1 cellular context compared by ENCODE assay signal in the genomic region with DNA sequence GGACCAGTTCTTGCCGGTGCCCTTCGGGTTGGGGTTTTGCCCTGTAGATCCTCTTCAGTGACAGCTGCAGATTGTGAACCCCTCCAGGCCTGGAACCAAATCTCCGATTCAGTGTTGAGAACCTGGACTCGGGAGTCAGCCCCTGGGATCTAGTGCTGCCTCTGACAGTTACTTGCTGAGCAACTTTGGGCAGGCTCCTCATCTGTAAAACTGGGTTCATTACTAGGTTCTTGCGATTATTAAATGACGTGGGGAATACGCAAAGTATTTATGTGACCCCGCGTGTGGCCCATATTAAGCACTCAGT.
TF ChIP-seq lines count a peak whose summit lies in the region.

No MANE protein-coding gene starts in this region.

TF ChIP-seq in HepG2, 621 proteins besides CTCF, POLR2A, EP300 and RAD21 (continued from another document and continues in another):
- TF ChIP-seq, protein P1, sequence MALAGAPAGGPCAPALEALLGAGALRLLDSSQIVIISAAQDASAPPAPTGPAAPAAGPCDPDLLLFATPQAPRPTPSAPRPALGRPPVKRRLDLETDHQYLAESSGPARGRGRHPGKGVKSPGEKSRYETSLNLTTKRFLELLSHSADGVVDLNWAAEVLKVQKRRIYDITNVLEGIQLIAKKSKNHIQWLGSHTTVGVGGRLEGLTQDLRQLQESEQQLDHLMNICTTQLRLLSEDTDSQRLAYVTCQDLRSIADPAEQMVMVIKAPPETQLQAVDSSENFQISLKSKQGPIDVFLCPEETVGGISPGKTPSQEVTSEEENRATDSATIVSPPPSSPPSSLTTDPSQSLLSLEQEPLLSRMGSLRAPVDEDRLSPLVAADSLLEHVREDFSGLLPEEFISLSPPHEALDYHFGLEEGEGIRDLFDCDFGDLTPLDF (CRISPR knock-in tag; IDR thresholded peaks at IDR 0.05) = 0 out of 2 replicates have a peak, but pooled peaks have one; percentile 4
- TF ChIP-seq, protein P2, sequence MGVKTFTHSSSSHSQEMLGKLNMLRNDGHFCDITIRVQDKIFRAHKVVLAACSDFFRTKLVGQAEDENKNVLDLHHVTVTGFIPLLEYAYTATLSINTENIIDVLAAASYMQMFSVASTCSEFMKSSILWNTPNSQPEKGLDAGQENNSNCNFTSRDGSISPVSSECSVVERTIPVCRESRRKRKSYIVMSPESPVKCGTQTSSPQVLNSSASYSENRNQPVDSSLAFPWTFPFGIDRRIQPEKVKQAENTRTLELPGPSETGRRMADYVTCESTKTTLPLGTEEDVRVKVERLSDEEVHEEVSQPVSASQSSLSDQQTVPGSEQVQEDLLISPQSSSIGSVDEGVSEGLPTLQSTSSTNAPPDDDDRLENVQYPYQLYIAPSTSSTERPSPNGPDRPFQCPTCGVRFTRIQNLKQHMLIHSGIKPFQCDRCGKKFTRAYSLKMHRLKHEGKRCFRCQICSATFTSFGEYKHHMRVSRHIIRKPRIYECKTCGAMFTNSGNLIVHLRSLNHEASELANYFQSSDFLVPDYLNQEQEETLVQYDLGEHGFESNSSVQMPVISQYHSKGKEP (CRISPR knock-in tag; IDR thresholded peaks at IDR 0.05) = no peak
- TF ChIP-seq RXRB (CRISPR knock-in tag; IDR thresholded peaks at IDR 0.05; ENCODE audit: borderline replicate concordance) (no peak; the same call in 1 of the 2 replicates), NR2F1 (CRISPR knock-in tag; IDR thresholded peaks at IDR 0.05) (no peak; a peak in 1 of 4 replicates), ZSCAN21 (CRISPR knock-in tag; IDR thresholded peaks at IDR 0.05; ENCODE audit: borderline replicate concordance) (no peak), GFI1 (CRISPR knock-in tag; IDR thresholded peaks at IDR 0.05; ENCODE audit: borderline replicate concordance) (no peak), ZNF367 (CRISPR knock-in tag; IDR thresholded peaks at IDR 0.05; ENCODE audit: borderline replicate concordance) (no peak), PRPF4 (IDR thresholded peaks at IDR 0.05; ENCODE audit: low read depth, low read length, poor library complexity, severe bottlenecking) (no peak), SAP130 (CRISPR knock-in tag; IDR thresholded peaks at IDR 0.05; ENCODE audit: low read depth) (no peak; the same call in 1 of the 2 replicates), KDM5A (IDR thresholded peaks at IDR 0.05; ENCODE audit: borderline replicate concordance, low read length) (0 out of 2 replicates have a peak, but pooled peaks have one; percentile 28), TBP (CRISPR knock-in tag; IDR thresholded peaks at IDR 0.05) (no peak), SIN3A (IDR thresholded peaks at IDR 0.05; ENCODE audit: borderline replicate concordance, low read depth, low read length) (0 out of 2 replicates have a peak, but pooled peaks have one; percentile 4), TGIF2 (CRISPR knock-in tag; IDR thresholded peaks at IDR 0.05) (no peak), ZNF781 (CRISPR knock-in tag; IDR thresholded peaks at IDR 0.05; ENCODE audit: borderline replicate concordance, not compliant biosample characterization) (no peak), NFE2L1 (CRISPR knock-in tag; IDR thresholded peaks at IDR 0.05; ENCODE audit: borderline replicate concordance) (no peak), HOXA5 (CRISPR knock-in tag; IDR thresholded peaks at IDR 0.05) (peak; percentile 21; the same call in 1 of the 2 replicates), NCOR1 (IDR thresholded peaks at IDR 0.05; ENCODE audit: borderline replicate concordance, low read length) (no peak), ZNF350 (CRISPR knock-in tag; IDR thresholded peaks at IDR 0.05; ENCODE audit: borderline replicate concordance, low read depth) (0 out of 2 replicates have a peak, but pooled peaks have one; percentile 5), FOXJ3 (CRISPR knock-in tag; IDR thresholded peaks at IDR 0.05; ENCODE audit: borderline replicate concordance) (no peak; the same call in 1 of the 2 replicates), TFE3 (CRISPR knock-in tag; IDR thresholded peaks at IDR 0.05) (0 out of 2 replicates have a peak, but pooled peaks have one; percentile 9), NFE2L2 (IDR thresholded peaks at IDR 0.05; ENCODE audit: low read length) (no peak), ZNF501 (CRISPR knock-in tag; IDR thresholded peaks at IDR 0.05) (peak; percentile 7; the same call in 1 of the 2 replicates), IKZF4 (CRISPR knock-in tag; IDR thresholded peaks at IDR 0.05; ENCODE audit: borderline replicate concordance, low read depth, not compliant biosample characterization) (no peak), ZBTB46 (CRISPR knock-in tag; IDR thresholded peaks at IDR 0.05; ENCODE audit: borderline replicate concordance) (0 out of 2 replicates have a peak, but pooled peaks have one; percentile 36), ZNF652 (CRISPR knock-in tag; IDR thresholded peaks at IDR 0.05; ENCODE audit: borderline replicate concordance, low read depth) (no peak), ZNF678 (CRISPR knock-in tag; IDR thresholded peaks at IDR 0.05) (no peak)
- TF ChIP-seq, protein P3, sequence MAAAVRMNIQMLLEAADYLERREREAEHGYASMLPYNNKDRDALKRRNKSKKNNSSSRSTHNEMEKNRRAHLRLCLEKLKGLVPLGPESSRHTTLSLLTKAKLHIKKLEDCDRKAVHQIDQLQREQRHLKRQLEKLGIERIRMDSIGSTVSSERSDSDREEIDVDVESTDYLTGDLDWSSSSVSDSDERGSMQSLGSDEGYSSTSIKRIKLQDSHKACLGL (CRISPR knock-in tag; IDR thresholded peaks at IDR 0.05) = no peak
- TF ChIP-seq, protein P4, sequence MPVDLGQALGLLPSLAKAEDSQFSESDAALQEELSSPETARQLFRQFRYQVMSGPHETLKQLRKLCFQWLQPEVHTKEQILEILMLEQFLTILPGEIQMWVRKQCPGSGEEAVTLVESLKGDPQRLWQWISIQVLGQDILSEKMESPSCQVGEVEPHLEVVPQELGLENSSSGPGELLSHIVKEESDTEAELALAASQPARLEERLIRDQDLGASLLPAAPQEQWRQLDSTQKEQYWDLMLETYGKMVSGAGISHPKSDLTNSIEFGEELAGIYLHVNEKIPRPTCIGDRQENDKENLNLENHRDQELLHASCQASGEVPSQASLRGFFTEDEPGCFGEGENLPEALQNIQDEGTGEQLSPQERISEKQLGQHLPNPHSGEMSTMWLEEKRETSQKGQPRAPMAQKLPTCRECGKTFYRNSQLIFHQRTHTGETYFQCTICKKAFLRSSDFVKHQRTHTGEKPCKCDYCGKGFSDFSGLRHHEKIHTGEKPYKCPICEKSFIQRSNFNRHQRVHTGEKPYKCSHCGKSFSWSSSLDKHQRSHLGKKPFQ (CRISPR knock-in tag; IDR thresholded peaks at IDR 0.05; ENCODE audit: insufficient replicate concordance) = peak; percentile 23
- TF ChIP-seq, protein P5, sequence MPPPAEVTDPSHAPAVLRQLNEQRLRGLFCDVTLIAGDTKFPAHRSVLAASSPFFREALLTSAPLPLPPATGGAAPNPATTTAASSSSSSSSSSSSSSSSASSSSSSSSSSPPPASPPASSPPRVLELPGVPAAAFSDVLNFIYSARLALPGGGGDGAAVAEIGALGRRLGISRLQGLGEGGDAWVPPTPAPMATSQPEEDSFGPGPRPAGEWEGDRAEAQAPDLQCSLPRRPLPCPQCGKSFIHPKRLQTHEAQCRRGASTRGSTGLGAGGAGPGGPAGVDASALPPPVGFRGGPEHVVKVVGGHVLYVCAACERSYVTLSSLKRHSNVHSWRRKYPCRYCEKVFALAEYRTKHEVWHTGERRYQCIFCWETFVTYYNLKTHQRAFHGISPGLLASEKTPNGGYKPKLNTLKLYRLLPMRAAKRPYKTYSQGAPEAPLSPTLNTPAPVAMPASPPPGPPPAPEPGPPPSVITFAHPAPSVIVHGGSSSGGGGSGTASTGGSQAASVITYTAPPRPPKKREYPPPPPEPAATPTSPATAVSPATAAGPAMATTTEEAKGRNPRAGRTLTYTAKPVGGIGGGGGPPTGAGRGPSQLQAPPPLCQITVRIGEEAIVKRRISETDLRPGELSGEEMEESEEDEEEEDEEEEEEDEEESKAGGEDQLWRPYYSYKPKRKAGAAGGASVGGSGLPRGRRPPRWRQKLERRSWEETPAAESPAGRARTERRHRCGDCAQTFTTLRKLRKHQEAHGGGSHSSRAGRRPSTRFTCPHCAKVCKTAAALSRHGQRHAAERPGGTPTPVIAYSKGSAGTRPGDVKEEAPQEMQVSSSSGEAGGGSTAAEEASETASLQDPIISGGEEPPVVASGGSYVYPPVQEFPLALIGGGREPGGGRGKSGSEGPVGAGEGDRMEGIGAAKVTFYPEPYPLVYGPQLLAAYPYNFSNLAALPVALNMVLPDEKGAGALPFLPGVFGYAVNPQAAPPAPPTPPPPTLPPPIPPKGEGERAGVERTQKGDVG (CRISPR knock-in tag; IDR thresholded peaks at IDR 0.05; ENCODE audit: borderline replicate concordance) = no peak
- TF ChIP-seq, protein P6, sequence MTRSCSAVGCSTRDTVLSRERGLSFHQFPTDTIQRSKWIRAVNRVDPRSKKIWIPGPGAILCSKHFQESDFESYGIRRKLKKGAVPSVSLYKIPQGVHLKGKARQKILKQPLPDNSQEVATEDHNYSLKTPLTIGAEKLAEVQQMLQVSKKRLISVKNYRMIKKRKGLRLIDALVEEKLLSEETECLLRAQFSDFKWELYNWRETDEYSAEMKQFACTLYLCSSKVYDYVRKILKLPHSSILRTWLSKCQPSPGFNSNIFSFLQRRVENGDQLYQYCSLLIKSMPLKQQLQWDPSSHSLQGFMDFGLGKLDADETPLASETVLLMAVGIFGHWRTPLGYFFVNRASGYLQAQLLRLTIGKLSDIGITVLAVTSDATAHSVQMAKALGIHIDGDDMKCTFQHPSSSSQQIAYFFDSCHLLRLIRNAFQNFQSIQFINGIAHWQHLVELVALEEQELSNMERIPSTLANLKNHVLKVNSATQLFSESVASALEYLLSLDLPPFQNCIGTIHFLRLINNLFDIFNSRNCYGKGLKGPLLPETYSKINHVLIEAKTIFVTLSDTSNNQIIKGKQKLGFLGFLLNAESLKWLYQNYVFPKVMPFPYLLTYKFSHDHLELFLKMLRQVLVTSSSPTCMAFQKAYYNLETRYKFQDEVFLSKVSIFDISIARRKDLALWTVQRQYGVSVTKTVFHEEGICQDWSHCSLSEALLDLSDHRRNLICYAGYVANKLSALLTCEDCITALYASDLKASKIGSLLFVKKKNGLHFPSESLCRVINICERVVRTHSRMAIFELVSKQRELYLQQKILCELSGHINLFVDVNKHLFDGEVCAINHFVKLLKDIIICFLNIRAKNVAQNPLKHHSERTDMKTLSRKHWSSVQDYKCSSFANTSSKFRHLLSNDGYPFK (CRISPR knock-in tag; IDR thresholded peaks at IDR 0.05; ENCODE audit: borderline replicate concordance) = peak; percentile 8; the same call in 1 of the 2 replicates
- TF ChIP-seq, protein P7, sequence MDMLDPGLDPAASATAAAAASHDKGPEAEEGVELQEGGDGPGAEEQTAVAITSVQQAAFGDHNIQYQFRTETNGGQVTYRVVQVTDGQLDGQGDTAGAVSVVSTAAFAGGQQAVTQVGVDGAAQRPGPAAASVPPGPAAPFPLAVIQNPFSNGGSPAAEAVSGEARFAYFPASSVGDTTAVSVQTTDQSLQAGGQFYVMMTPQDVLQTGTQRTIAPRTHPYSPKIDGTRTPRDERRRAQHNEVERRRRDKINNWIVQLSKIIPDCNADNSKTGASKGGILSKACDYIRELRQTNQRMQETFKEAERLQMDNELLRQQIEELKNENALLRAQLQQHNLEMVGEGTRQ (IDR thresholded peaks at IDR 0.05; ENCODE audit: low read depth, low read length) = no peak
- TF ChIP-seq, protein P7 (CRISPR knock-in tag; IDR thresholded peaks at IDR 0.05; ENCODE audit: borderline replicate concordance) = 0 out of 2 replicates have a peak, but pooled peaks have one; percentile 2
- TF ChIP-seq, protein P8, sequence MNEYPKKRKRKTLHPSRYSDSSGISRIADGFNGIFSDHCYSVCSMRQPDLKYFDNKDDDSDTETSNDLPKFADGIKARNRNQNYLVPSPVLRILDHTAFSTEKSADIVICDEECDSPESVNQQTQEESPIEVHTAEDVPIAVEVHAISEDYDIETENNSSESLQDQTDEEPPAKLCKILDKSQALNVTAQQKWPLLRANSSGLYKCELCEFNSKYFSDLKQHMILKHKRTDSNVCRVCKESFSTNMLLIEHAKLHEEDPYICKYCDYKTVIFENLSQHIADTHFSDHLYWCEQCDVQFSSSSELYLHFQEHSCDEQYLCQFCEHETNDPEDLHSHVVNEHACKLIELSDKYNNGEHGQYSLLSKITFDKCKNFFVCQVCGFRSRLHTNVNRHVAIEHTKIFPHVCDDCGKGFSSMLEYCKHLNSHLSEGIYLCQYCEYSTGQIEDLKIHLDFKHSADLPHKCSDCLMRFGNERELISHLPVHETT (CRISPR knock-in tag; conservative IDR thresholded peaks at IDR 0.05) = no peak
- TF ChIP-seq, protein P9, sequence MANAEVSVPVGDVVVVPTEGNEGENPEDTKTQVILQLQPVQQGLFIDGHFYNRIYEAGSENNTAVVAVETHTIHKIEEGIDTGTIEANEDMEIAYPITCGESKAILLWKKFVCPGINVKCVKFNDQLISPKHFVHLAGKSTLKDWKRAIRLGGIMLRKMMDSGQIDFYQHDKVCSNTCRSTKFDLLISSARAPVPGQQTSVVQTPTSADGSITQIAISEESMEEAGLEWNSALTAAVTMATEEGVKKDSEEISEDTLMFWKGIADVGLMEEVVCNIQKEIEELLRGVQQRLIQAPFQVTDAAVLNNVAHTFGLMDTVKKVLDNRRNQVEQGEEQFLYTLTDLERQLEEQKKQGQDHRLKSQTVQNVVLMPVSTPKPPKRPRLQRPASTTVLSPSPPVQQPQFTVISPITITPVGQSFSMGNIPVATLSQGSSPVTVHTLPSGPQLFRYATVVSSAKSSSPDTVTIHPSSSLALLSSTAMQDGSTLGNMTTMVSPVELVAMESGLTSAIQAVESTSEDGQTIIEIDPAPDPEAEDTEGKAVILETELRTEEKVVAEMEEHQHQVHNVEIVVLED (CRISPR knock-in tag; IDR thresholded peaks at IDR 0.05; ENCODE audit: borderline replicate concordance) = no peak
